In the genomic region with DNA sequence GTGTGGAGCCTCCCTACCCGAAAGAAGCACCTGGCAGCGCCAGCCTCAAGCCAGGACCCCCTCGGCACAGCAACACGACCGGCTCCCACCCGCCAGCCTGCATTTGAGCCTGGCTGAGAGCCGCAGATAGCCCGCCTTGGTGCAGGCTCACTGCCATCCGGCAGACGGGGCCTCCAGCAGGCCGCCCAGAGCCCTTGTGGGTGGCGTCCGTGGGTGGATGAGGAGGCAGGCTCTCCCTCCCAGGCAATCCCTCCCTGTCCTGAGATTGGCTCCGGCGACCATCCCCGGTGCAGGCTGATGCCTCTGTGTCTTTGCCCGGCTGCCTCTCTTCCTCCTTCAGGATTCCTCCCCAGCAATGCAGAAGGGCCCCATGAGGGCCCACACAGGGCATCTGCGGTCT, we compare ENCODE assay signal across 1 cellular context.
TF ChIP-seq lines count a peak whose summit lies in the region.

No MANE protein-coding gene starts in this region.

TF ChIP-seq in IMR-90, 13 proteins besides CTCF, POLR2A, EP300 and RAD21:
- no peak for TF ChIP-seq NFE2L2 (IDR thresholded peaks at IDR 0.05; ENCODE audit: low read depth, low read length)
- TF ChIP-seq, protein P1, sequence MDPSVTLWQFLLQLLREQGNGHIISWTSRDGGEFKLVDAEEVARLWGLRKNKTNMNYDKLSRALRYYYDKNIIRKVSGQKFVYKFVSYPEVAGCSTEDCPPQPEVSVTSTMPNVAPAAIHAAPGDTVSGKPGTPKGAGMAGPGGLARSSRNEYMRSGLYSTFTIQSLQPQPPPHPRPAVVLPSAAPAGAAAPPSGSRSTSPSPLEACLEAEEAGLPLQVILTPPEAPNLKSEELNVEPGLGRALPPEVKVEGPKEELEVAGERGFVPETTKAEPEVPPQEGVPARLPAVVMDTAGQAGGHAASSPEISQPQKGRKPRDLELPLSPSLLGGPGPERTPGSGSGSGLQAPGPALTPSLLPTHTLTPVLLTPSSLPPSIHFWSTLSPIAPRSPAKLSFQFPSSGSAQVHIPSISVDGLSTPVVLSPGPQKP (IDR thresholded peaks at IDR 0.05; ENCODE audit: borderline replicate concordance, low read depth, low read length): no peak
- TF ChIP-seq, protein P2, sequence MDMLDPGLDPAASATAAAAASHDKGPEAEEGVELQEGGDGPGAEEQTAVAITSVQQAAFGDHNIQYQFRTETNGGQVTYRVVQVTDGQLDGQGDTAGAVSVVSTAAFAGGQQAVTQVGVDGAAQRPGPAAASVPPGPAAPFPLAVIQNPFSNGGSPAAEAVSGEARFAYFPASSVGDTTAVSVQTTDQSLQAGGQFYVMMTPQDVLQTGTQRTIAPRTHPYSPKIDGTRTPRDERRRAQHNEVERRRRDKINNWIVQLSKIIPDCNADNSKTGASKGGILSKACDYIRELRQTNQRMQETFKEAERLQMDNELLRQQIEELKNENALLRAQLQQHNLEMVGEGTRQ (IDR thresholded peaks at IDR 0.05; ENCODE audit: low read depth, low read length): no peak
